18 cellular contexts compared by ENCODE assay signal in the genomic region with DNA sequence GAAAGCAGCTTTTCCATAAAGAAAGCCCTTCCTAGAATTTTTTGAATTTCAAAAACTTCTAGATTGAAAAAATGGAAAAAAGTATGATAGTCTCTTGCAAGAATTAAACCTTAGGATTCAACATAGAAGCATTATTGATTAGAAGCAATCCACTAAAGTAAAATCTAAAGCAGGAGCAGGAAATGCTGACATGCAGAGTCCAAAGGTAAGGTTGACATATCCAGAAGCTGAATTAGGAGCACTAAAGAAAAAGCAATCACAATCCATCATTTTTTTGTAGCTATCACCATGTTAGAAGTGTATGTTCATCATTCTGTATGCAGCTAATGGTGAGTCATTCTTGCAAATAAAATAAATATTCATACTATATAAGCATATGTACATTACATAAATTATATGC. TPM values are rescaled to one million over a fixed set of nuclear protein-coding genes. Genes with fewer than 3 reads are reported as not detected.
"Had no signal": no experiment of that assay in that cellular context is flagged by ENCODE, and none has a peak within 500 bp of the region (broad histone marks: within the 10 kb centered on the region; RNA-seq: fewer than 3 reads in every experiment).

No MANE protein-coding gene starts in this region.

- H3K27ac ChIP-seq: coronary artery, dorsolateral prefrontal cortex, esophagus muscularis mucosa, foreskin keratinocyte, gastroesophageal sphincter, heart left ventricle, hepatocyte, left ventricle myocardium inferior, lower lobe of right lung had no signal

- H3K27me3 ChIP-seq: dorsolateral prefrontal cortex, esophagus muscularis mucosa, gastroesophageal sphincter, heart left ventricle, hepatocyte had no signal

- H2AFZ ChIP-seq: hepatocyte had no signal

- H3K4me2 ChIP-seq: hepatocyte had no signal

- H3K79me2 ChIP-seq: hepatocyte had no signal

- H3K36me3 ChIP-seq: esophagus muscularis mucosa, gastroesophageal sphincter, heart left ventricle, left ventricle myocardium inferior, lower lobe of right lung had no signal

- ATAC-seq: foreskin keratinocyte; gastroesophageal sphincter; heart left ventricle; left cardiac atrium; lower lobe of right lung; naive thymus-derived CD4-positive, alpha-beta T cell had no signal

- H3K4me1 ChIP-seq: esophagus muscularis mucosa, foreskin keratinocyte, gastroesophageal sphincter, heart left ventricle, left ventricle myocardium inferior, lower lobe of right lung had no signal

- H3K4me3 ChIP-seq: coronary artery, dorsolateral prefrontal cortex, esophagus muscularis mucosa, gastroesophageal sphincter, heart left ventricle, hepatocyte, left ventricle myocardium inferior, lower lobe of right lung had no signal

- DNase-seq: dermis blood vessel endothelial cell; dorsolateral prefrontal cortex; effector CD4-positive, alpha-beta T cell; effector memory CD4-positive, alpha-beta T cell; foreskin keratinocyte; heart left ventricle; hypothalamus; left cardiac atrium; left ventricle myocardium inferior; lower lobe of right lung; mesendoderm; midbrain; naive thymus-derived CD4-positive, alpha-beta T cell had no signal

- H3K9me3 ChIP-seq: esophagus muscularis mucosa, gastroesophageal sphincter, heart left ventricle, left ventricle myocardium inferior, lower lobe of right lung had no signal

RNA-seq across cellular contexts. Expression of gene RNF180, which starts 39.4 kb away (rescaled TPM):
- total RNA-seq: mononuclear cell; naive thymus-derived CD4-positive, alpha-beta T cell had no signal
